8 cellular contexts compared by ENCODE assay signal in genomic region chr1:193406901-193407300, GRCh38.
DNase-seq lines count a peak whose midpoint lies in the region; ATAC-seq and TF ChIP-seq lines count a peak whose summit lies in the region.

No MANE protein-coding gene starts in this region.

- H3K9me3 Mint-ChIP-seq in stimulated activated memory B cell treated with anti-CD40 and anti-IgM and Interleukin-4, amounts not matched to agents 10 μg/mL and 1 μg/mL and 100 μg/mL, for 72 hours = no peaks in the 10 kb centered on the region

- H3K4me1 Mint-ChIP-seq in stimulated activated memory B cell treated with anti-CD40 and anti-IgM and Interleukin-4, amounts not matched to agents 10 μg/mL and 1 μg/mL and 100 μg/mL, for 72 hours = no peaks in the 10 kb centered on the region

- H3K4me1 ChIP-seq in liver (ENCODE audit: control insufficient read depth in 4 of 4, insufficient read depth in 4 of 4, low read length in 3 of 4) = peaks cover 0 to 7% (median 2%) of the 10 kb centered on the region in 4 donors

- WGBS in liver = 2% methylated on average over 4 of the region's 4 CpGs

- TF ChIP-seq CTCF in cardiac fibroblast (IDR thresholded peaks at IDR 0.05; ENCODE audit: low read depth, low read length) (peak; percentile 66), liver (IDR thresholded peaks at IDR 0.05; ENCODE audit: low read depth, low read length, missing input control) (peak; percentile 81)

- no peak overlapping the region for H3K4me3 ChIP-seq in cardiac fibroblast (replicated peaks in 1 of 2; ENCODE audit: low read depth in 2 of 2, low read length in 2 of 2)
- no peak overlapping the region for H3K4me3 ChIP-seq in liver (ENCODE audit: low read depth in 1 of 3, low read length in 3 of 3)

- no peak overlapping the region for H3K27ac ChIP-seq in liver (ENCODE audit: low read depth in 1 of 2, low read length in 2 of 2)

- H3K36me3 Mint-ChIP-seq in stimulated activated memory B cell treated with anti-CD40 and anti-IgM and Interleukin-4, amounts not matched to agents 10 μg/mL and 1 μg/mL and 100 μg/mL, for 72 hours = no peaks in the 10 kb centered on the region

- ATAC-seq in GM18502 (IDR thresholded peaks at IDR 0.05; ENCODE audit: poor library complexity, unreplicated experiment) (peak; percentile 77), HG03064 (IDR thresholded peaks at IDR 0.05; ENCODE audit: low read depth, unreplicated experiment) (peak; percentile 72), HG02840 (IDR thresholded peaks at IDR 0.05; ENCODE audit: low FRiP score, unreplicated experiment) (no peak)
- ATAC-seq in stimulated activated memory B cell treated with anti-CD40 and anti-IgM and Interleukin-4, amounts not matched to agents 10 μg/mL and 1 μg/mL and 100 μg/mL, for 72 hours = no peak

- H3K27ac Mint-ChIP-seq in stimulated activated memory B cell treated with anti-CD40 and anti-IgM and Interleukin-4, amounts not matched to agents 10 μg/mL and 1 μg/mL and 100 μg/mL, for 72 hours = no peak overlapping the region

- no peak overlapping the region for H3K9ac ChIP-seq in liver (ENCODE audit: low read depth in 1 of 2, low read length in 2 of 2)

- H3K4me3 Mint-ChIP-seq in stimulated activated memory B cell treated with anti-CD40 and anti-IgM and Interleukin-4, amounts not matched to agents 10 μg/mL and 1 μg/mL and 100 μg/mL, for 72 hours = no peak overlapping the region

- no peaks in the 10 kb centered on the region for H3K36me3 ChIP-seq in liver (ENCODE audit: control insufficient read depth in 4 of 4, insufficient read depth in 3 of 4, low read depth in 1 of 4, low read length in 3 of 4)

- H3K9me3 ChIP-seq in liver (ENCODE audit: control insufficient read depth in 4 of 4, low read length in 3 of 4) = no peaks in the 10 kb centered on the region

- DNase-seq in AG20443 (ENCODE audit: low spot score) (peak; percentile 45), NCI-H82 (lab: John Stamatoyannopoulos, UW) (peak; percentile 71), cardiac fibroblast (ENCODE audit: low read depth in 2 of 2) (peak; percentile 77 to 79)

- H3K27me3 Mint-ChIP-seq in stimulated activated memory B cell treated with anti-CD40 and anti-IgM and Interleukin-4, amounts not matched to agents 10 μg/mL and 1 μg/mL and 100 μg/mL, for 72 hours = no peaks in the 10 kb centered on the region

- peak; percentile 85 to 89 for TF ChIP-seq RAD21 in liver (IDR thresholded peaks at IDR 0.05)

- no peaks in the 10 kb centered on the region for H3K27me3 ChIP-seq in liver (ENCODE audit: control insufficient read depth in 4 of 4, insufficient read depth in 4 of 4, low read length in 3 of 4)

TF ChIP-seq in liver, 16 proteins besides CTCF, POLR2A, EP300 and RAD21:
- peak; percentile 77 for TF ChIP-seq NR2F2 (IDR thresholded peaks at IDR 0.05)
- no peak for TF ChIP-seq TAF1 (conservative IDR thresholded peaks at IDR 0.05)
- peak in 1 of 2 donors; percentile 35 for TF ChIP-seq RXRA (IDR thresholded peaks at IDR 0.05)
- TF ChIP-seq HNF4A (conservative IDR thresholded peaks at IDR 0.05) = no peak

Comparison
In these comparisons a context has a peak if more than half of its experiments do, and no peak if none do; other contexts are left out.
1. ATAC-seq: peak in GM18502 (single experiment) and HG03064 (single experiment); none in HG02840 (single experiment) and stimulated activated memory B cell treated with anti-CD40 and anti-IgM and Interleukin-4, amounts not matched to agents 10 μg/mL and 1 μg/mL and 100 μg/mL, for 72 hours (single experiment).
2. Peak in every context shown above with its lines, with median percentiles within 50 percentile points of each other: DNase-seq.